ENCODE assay signal across 1 cellular context in genomic region chr16:81730090-81731051, GRCh38.
A peak's percentile ranks its signal among the peaks of the same experiment; 100 is the strongest.
TF ChIP-seq lines count a peak whose summit lies in the region.

No MANE protein-coding gene starts in this region.

TF ChIP-seq in K562, 482 proteins besides CTCF, POLR2A, EP300 and RAD21 (continued from another document):
- peak; percentile 36; the same call in 1 of the 2 replicates for TF ChIP-seq JUND (IDR thresholded peaks at IDR 0.05; ENCODE audit: borderline replicate concordance, low read depth, low read length)
- no peak for TF ChIP-seq JUND (tag; IDR thresholded peaks at IDR 0.05; ENCODE audit: borderline replicate concordance, low read depth, low read length)
- peak; percentile 70; the same call in 1 of the 2 replicates for TF ChIP-seq ZBTB7A (IDR thresholded peaks at IDR 0.05; ENCODE audit: borderline replicate concordance, control insufficient read depth, low read depth, low read length)
- TF ChIP-seq PCBP1 (IDR thresholded peaks at IDR 0.05; ENCODE audit: low read depth, low read length, poor library complexity, severe bottlenecking): peak; percentile 51
- peak; percentile 50; the same call in 1 of the 2 replicates for TF ChIP-seq CREB1 (IDR thresholded peaks at IDR 0.05)
- TF ChIP-seq CREB1 (CRISPR knock-in tag; IDR thresholded peaks at IDR 0.05): peak; percentile 59; the same call in 1 of the 2 replicates
- no peak for TF ChIP-seq THAP12 (CRISPR knock-in tag; IDR thresholded peaks at IDR 0.05)
- 0 out of 2 replicates have a peak, but pooled peaks have one; percentile 20 for TF ChIP-seq ZFX (CRISPR knock-in tag; IDR thresholded peaks at IDR 0.05)
- TF ChIP-seq RBBP5 (IDR thresholded peaks at IDR 0.05; ENCODE audit: borderline replicate concordance, insufficient read depth, low read length, poor library complexity, severe bottlenecking): peak; percentile 34
- TF ChIP-seq RB1 (IDR thresholded peaks at IDR 0.05; ENCODE audit: low read depth): peak; percentile 77; the same call in 1 of the 2 replicates
- TF ChIP-seq MGA (IDR thresholded peaks at IDR 0.05): peak; percentile 75
- peak; percentile 82 for TF ChIP-seq ATF7 (IDR thresholded peaks at IDR 0.05)
- TF ChIP-seq DPF2 (IDR thresholded peaks at IDR 0.05): 0 out of 2 replicates have a peak, but pooled peaks have one; percentile 14
- peak; percentile 87 for TF ChIP-seq L3MBTL2 (IDR thresholded peaks at IDR 0.05)
- peak; percentile 15; the same call in 1 of the 2 replicates for TF ChIP-seq CBFB (CRISPR knock-in tag; IDR thresholded peaks at IDR 0.05)
- 0 out of 2 replicates have a peak, but pooled peaks have one; percentile 19 for TF ChIP-seq HDAC2 (IDR thresholded peaks at IDR 0.05)
- TF ChIP-seq RFX1 (IDR thresholded peaks at IDR 0.05): peak; percentile 87
- 0 out of 2 replicates have a peak, but pooled peaks have one; percentile 16 for TF ChIP-seq ZNF24 (IDR thresholded peaks at IDR 0.05)
- peak; percentile 81; the same call in 1 of the 2 replicates for TF ChIP-seq TFAP4 (CRISPR knock-in tag; IDR thresholded peaks at IDR 0.05; ENCODE audit: borderline replicate concordance)
- no peak for TF ChIP-seq ATF1 (CRISPR knock-in tag; IDR thresholded peaks at IDR 0.05)
- peak; percentile 86 for TF ChIP-seq ATF1 (tag; IDR thresholded peaks at IDR 0.05)
- peak; percentile 75 for TF ChIP-seq CREM (IDR thresholded peaks at IDR 0.05; ENCODE audit: low read depth)
- TF ChIP-seq E2F6 (IDR thresholded peaks at IDR 0.05; ENCODE audit: borderline replicate concordance in 1 of 2, extremely low read depth in 1 of 2, insufficient read depth in 1 of 2, insufficient read length in 1 of 2, low read depth in 1 of 2, low read length in 1 of 2, poor library complexity in 1 of 2, severe bottlenecking in 1 of 2): peak; percentile 67 to 90
- no peak for TF ChIP-seq ZNF77 (CRISPR knock-in tag; IDR thresholded peaks at IDR 0.05)
- peak; percentile 66 for TF ChIP-seq ZEB2 (IDR thresholded peaks at IDR 0.05)
- TF ChIP-seq ZNF280B (CRISPR knock-in tag; IDR thresholded peaks at IDR 0.05): no peak
- TF ChIP-seq ZNF668 (CRISPR knock-in tag; IDR thresholded peaks at IDR 0.05): no peak
- no peak for TF ChIP-seq HMG20B (CRISPR knock-in tag; IDR thresholded peaks at IDR 0.05)
- no peak for TF ChIP-seq C11orf30 (IDR thresholded peaks at IDR 0.05; ENCODE audit: low read depth)
- TF ChIP-seq SOX6 (IDR thresholded peaks at IDR 0.05): no peak
- TF ChIP-seq ATF3 (IDR thresholded peaks at IDR 0.05): peak; percentile 75
- no peak for TF ChIP-seq ATF3 (CRISPR knock-in tag; conservative IDR thresholded peaks at IDR 0.05)
- TF ChIP-seq SREBF2 (CRISPR knock-in tag; IDR thresholded peaks at IDR 0.05): no peak
- TF ChIP-seq KLF1 (tag; IDR thresholded peaks at IDR 0.05): peak; percentile 99
- no peak for TF ChIP-seq ZC3H8 (IDR thresholded peaks at IDR 0.05)
- TF ChIP-seq KLF6 (CRISPR knock-in tag; IDR thresholded peaks at IDR 0.05; ENCODE audit: borderline replicate concordance): peak; percentile 60; the same call in 1 of the 2 replicates
- TF ChIP-seq DACH1 (IDR thresholded peaks at IDR 0.05; ENCODE audit: partially characterized antibody): peak; percentile 25
- no peak for TF ChIP-seq SAFB2 (IDR thresholded peaks at IDR 0.05; ENCODE audit: borderline replicate concordance, low read depth, low read length, severe bottlenecking)
